Comparison of ENCODE assay signal across 23 cellular contexts in the genomic region with DNA sequence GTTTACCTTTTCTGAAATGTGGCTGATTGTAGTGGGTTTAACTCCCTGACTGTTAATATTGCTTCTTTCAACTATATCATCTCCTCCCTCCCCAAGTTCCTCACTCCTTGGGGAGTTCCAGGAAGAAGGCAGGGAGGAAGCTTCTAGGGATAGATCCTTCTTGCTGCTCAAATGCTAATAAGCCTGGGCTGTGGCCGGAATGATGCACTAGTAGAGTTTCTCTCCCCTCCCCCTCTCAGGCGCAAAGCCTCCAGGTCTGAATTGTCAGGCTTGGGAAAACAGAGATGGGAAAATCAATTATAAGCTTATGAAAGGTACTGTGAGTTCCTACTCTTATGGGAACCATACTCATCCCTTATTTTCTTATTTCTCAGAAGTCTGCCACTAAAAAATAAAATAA. TPM values are rescaled to one million over a fixed set of nuclear protein-coding genes. Genes with fewer than 3 reads are reported as not detected.
"Had no signal": no experiment of that assay in that cellular context is flagged by ENCODE, and none has a peak within 500 bp of the region (broad histone marks: within the 10 kb centered on the region; RNA-seq: fewer than 3 reads in every experiment).

No MANE protein-coding gene starts in this region.

- H3K4me1 Mint-ChIP-seq: activated CD4-positive, alpha-beta T cell treated with anti-CD3 and anti-CD28 coated beads, Interleukin-2, amount 10 ng/mL, durations not matched to agents 24 days and 14 days; activated naive CD8-positive, alpha-beta T cell treated with anti-CD3 and anti-CD28 coated beads, Interleukin-2, amount 50 U/mL, for 24 hours; naive thymus-derived CD8-positive, alpha-beta T cell had no signal

- H3K27ac Mint-ChIP-seq: activated CD4-positive, alpha-beta T cell treated with anti-CD3 and anti-CD28 coated beads, Interleukin-2, amount 10 ng/mL, durations not matched to agents 24 days and 14 days; activated CD8-positive, alpha-beta T cell treated with anti-CD3 and anti-CD28 coated beads, Interleukin-2, amount 10 ng/mL, durations not matched to agents 7 days and 5 days; activated naive CD8-positive, alpha-beta T cell treated with anti-CD3 and anti-CD28 coated beads, Interleukin-2, amount 50 U/mL, for 24 hours; activated T-helper 1 cell treated with anti-CD3 and anti-CD28 coated beads, Interleukin-12 subunit alpha, Interleukin-12 subunit beta, Interleukin-2, Interleukin-4 antibody, amounts not matched to agents 30 ng/mL and 10 ng/mL and 1 ng/mL, durations not matched to agents 14 hours and 24 hours and 36 hours; naive thymus-derived CD8-positive, alpha-beta T cell had no signal

- H3K9me3 Mint-ChIP-seq: activated CD4-positive, alpha-beta T cell treated with anti-CD3 and anti-CD28 coated beads, Interleukin-2, amount 10 ng/mL, durations not matched to agents 24 days and 14 days; activated naive CD8-positive, alpha-beta T cell treated with anti-CD3 and anti-CD28 coated beads, Interleukin-2, amount 50 U/mL, for 24 hours; activated T-helper 1 cell treated with anti-CD3 and anti-CD28 coated beads, Interleukin-12 subunit alpha, Interleukin-12 subunit beta, Interleukin-2, Interleukin-4 antibody, amounts not matched to agents 30 ng/mL and 10 ng/mL and 1 ng/mL, durations not matched to agents 14 hours and 24 hours and 36 hours; naive thymus-derived CD8-positive, alpha-beta T cell had no signal

- H3K4me1 ChIP-seq: esophagus squamous epithelium, gastrocnemius medialis, lower lobe of right lung, psoas muscle, right atrium auricular region, spleen had no signal

- H3K36me3 ChIP-seq: brain microvascular endothelial cell, esophagus squamous epithelium, gastrocnemius medialis, lower lobe of right lung, ovary, right atrium auricular region, spleen had no signal

- H3K27me3 ChIP-seq: brain microvascular endothelial cell, esophagus squamous epithelium, gastrocnemius medialis, ovary, right atrium auricular region, spleen, tibial artery had no signal

- H3K27ac ChIP-seq: brain microvascular endothelial cell, esophagus squamous epithelium, gastrocnemius medialis, lower lobe of right lung, ovary, psoas muscle, right atrium auricular region, spleen, tibial artery had no signal

- ATAC-seq: activated CD8-positive, alpha-beta T cell treated with anti-CD3 and anti-CD28 coated beads, Interleukin-2, amount 10 ng/mL, durations not matched to agents 7 days and 5 days; activated naive CD8-positive, alpha-beta T cell treated with anti-CD3 and anti-CD28 coated beads, Interleukin-2, amount 50 U/mL, for 24 hours; gastrocnemius medialis; left lobe of liver; lower lobe of right lung; naive thymus-derived CD8-positive, alpha-beta T cell; psoas muscle; stimulated activated naive CD8-positive, alpha-beta T cell treated with anti-CD3 and anti-CD28 coated beads, Interleukin-15, Interleukin-2, amounts not matched to agents 100 U/mL and 50 U/mL, for 24 hours had no signal

- H3K36me3 Mint-ChIP-seq: naive thymus-derived CD8-positive, alpha-beta T cell had no signal

- DNase-seq: activated CD4-positive, alpha-beta T cell treated with anti-CD3 and anti-CD28 coated beads, Interleukin-2, amount 10 ng/mL, durations not matched to agents 24 days and 14 days; activated CD4-positive, CD25-positive, alpha-beta regulatory T cell; activated CD8-positive, alpha-beta T cell treated with anti-CD3 and anti-CD28 coated beads, Interleukin-2, amount 10 ng/mL, durations not matched to agents 7 days and 5 days; activated gamma-delta T cell; activated naive CD4-positive, alpha-beta T cell treated with anti-CD3 and anti-CD28 coated beads, Interleukin-2, amount 50 U/mL, for 16 hours; activated naive CD8-positive, alpha-beta T cell treated with anti-CD3 and anti-CD28 coated beads, Interleukin-2, amount 50 U/mL, for 24 hours; brain microvascular endothelial cell; central memory CD4-positive, alpha-beta T cell; esophagus squamous epithelium; gastrocnemius medialis; kidney; lower lobe of right lung; naive thymus-derived CD8-positive, alpha-beta T cell; ovary; psoas muscle; spleen; stimulated activated CD4-positive, alpha-beta T cell treated with anti-CD3 and anti-CD28 coated beads, Interleukin-4, amount 100 ng/mL, for 24 hours; stimulated activated naive CD8-positive, alpha-beta T cell treated with anti-CD3 and anti-CD28 coated beads, Interleukin-15, Interleukin-2, amounts not matched to agents 100 U/mL and 50 U/mL, for 24 hours; T1000; tibial artery had no signal

- H3K4me3 Mint-ChIP-seq: activated CD4-positive, alpha-beta T cell treated with anti-CD3 and anti-CD28 coated beads, Interleukin-2, amount 10 ng/mL, durations not matched to agents 24 days and 14 days; activated CD8-positive, alpha-beta T cell treated with anti-CD3 and anti-CD28 coated beads, Interleukin-2, amount 10 ng/mL, durations not matched to agents 7 days and 5 days; activated naive CD8-positive, alpha-beta T cell treated with anti-CD3 and anti-CD28 coated beads, Interleukin-2, amount 50 U/mL, for 24 hours; activated T-helper 1 cell treated with anti-CD3 and anti-CD28 coated beads, Interleukin-12 subunit alpha, Interleukin-12 subunit beta, Interleukin-2, Interleukin-4 antibody, amounts not matched to agents 30 ng/mL and 10 ng/mL and 1 ng/mL, durations not matched to agents 14 hours and 24 hours and 36 hours; naive thymus-derived CD8-positive, alpha-beta T cell had no signal

- H3K4me3 ChIP-seq: esophagus squamous epithelium, gastrocnemius medialis, lower lobe of right lung, ovary, psoas muscle, right atrium auricular region, spleen, tibial artery had no signal

RNA-seq across cellular contexts. Expression of a gene that starts 30.8 kb away (rescaled TPM):
- total RNA-seq: naive thymus-derived CD8-positive, alpha-beta T cell had no signal
